In the genomic region with DNA sequence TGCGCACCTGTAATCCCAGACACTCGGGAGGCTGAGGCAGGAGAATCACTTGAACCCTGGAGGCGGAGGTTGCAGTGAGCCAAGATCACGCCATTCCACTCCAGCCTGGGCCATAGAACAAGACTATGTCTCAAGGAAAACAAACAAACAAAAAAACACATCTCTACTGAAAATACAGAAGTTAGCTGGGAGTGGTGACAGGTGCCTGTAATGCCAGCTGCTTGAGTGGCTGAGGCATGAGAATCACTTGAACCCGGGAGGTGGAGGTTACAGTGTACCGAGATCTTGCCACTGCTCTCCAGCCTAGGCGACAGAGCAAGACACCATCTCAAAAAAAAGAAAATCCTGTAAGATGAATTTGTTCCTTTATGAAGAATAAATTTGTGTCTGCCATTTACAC, we compare ENCODE assay signal across 8 cellular contexts. TPM values are rescaled to one million over a fixed set of nuclear protein-coding genes. Genes with fewer than 3 reads are reported as not detected.
DNase-seq lines count a peak whose midpoint lies in the region; ATAC-seq and TF ChIP-seq lines count a peak whose summit lies in the region.
"Not testable (repeated sequence)": the region's sequence is repeated elsewhere in the genome, so short reads cannot be mapped to it uniquely, and the experiment has no call there.

No MANE protein-coding gene starts in this region.

- CTCF ChIA-PET in WTC11 (lab: Charles Lee); activated naive CD4-positive, alpha-beta T cell treated with anti-CD3 and anti-CD28 coated beads, Interleukin-2, amount 10 ng/mL, durations not matched to agents 7 days and 5 days (lab: Charles Lee): not testable (repeated sequence)
- CTCF ChIA-PET in naive thymus-derived CD4-positive, alpha-beta T cell (lab: Charles Lee), result interaction anchor here (1.3 kb wide), 1 partner anchor 40 kb away, joined by 3 read pairs; no protein-coding TSS in a partner anchor

- DNase-seq in CD14-positive monocyte (ENCODE audit: low spot score); H9; activated naive CD4-positive, alpha-beta T cell treated with anti-CD3 and anti-CD28 coated beads, Interleukin-2, amount 10 ng/mL, durations not matched to agents 7 days and 5 days; immature natural killer cell; naive thymus-derived CD4-positive, alpha-beta T cell; psoas muscle: not testable (repeated sequence)
- DNase-seq in WTC11 (ENCODE audit: low spot score), result peak; percentile 0

- not testable (repeated sequence) for H2AFZ ChIP-seq in H9 (ENCODE audit: low read length)

- not testable (repeated sequence) for H2BK120ac ChIP-seq in H9 (ENCODE audit: low read depth, low read length, poor library complexity, severe bottlenecking)

- H3K27ac Mint-ChIP-seq in CD14-positive monocyte (peak overlapping the region in 5 of 7 donors; percentile 35 to 74 (median 63)), H9 (peak overlapping the region; percentile 27 to 63 (median 57); a peak in 1 of 7 replicates), WTC11 (peak overlapping the region; percentile 76), immature natural killer cell (peak overlapping the region in 5 of 6 donors; percentile 45 to 82 (median 59))
- H3K27ac Mint-ChIP-seq in activated naive CD4-positive, alpha-beta T cell treated with anti-CD3 and anti-CD28 coated beads, Interleukin-2, amount 10 ng/mL, durations not matched to agents 7 days and 5 days, result peak overlapping the region; percentile 33
- peak overlapping the region in 6 of 9 donors; percentile 15 to 85 (median 68) for H3K27ac Mint-ChIP-seq in naive thymus-derived CD4-positive, alpha-beta T cell
- peak overlapping the region; percentile 87 for H3K27ac Mint-ChIP-seq in stimulated activated memory B cell treated with anti-CD40 and anti-IgM and Interleukin-4, amounts not matched to agents 10 μg/mL and 1 μg/mL and 100 μg/mL, for 72 hours

- not testable (repeated sequence) for H3K4me3 Mint-ChIP-seq in CD14-positive monocyte; H9; WTC11; activated naive CD4-positive, alpha-beta T cell treated with anti-CD3 and anti-CD28 coated beads, Interleukin-2, amount 10 ng/mL, durations not matched to agents 7 days and 5 days; naive thymus-derived CD4-positive, alpha-beta T cell; stimulated activated memory B cell treated with anti-CD40 and anti-IgM and Interleukin-4, amounts not matched to agents 10 μg/mL and 1 μg/mL and 100 μg/mL, for 72 hours
- H3K4me3 Mint-ChIP-seq in immature natural killer cell, result peak overlapping the region in 3 of 5 donors; percentile 34 to 51 (median 48)

- H4K5ac ChIP-seq in H9 (ENCODE audit: insufficient read length, low read depth, low read length), result not testable (repeated sequence)

- not testable (repeated sequence) for H2BK12ac ChIP-seq in H9 (ENCODE audit: insufficient read length, low read depth, low read length)

- H3K4me1 ChIP-seq in H9 (ENCODE audit: insufficient read depth, low read length); naive thymus-derived CD4-positive, alpha-beta T cell (ENCODE audit: control insufficient read depth in 2 of 2, insufficient read depth in 2 of 2, low read length in 2 of 2): not testable (repeated sequence)
- H3K4me1 ChIP-seq in psoas muscle, result peaks cover 59% of the 10 kb centered on the region

- H3K9me3 ChIP-seq in H9 (ENCODE audit: control insufficient read depth, low read depth, low read length); naive thymus-derived CD4-positive, alpha-beta T cell (ENCODE audit: control insufficient read depth in 2 of 3, low read length in 3 of 3); psoas muscle: not testable (repeated sequence)

- not testable (repeated sequence) for H2BK20ac ChIP-seq in H9 (ENCODE audit: low read depth, low read length, poor library complexity, severe bottlenecking)

- not testable (repeated sequence) for H3K4ac ChIP-seq in H9 (ENCODE audit: low read depth, low read length)

- peaks cover 60% of the 10 kb centered on the region; the same call in 1 of the 2 replicates for H3K79me2 ChIP-seq in H9 (ENCODE audit: insufficient read depth, low read length)

- H3K36me3 Mint-ChIP-seq in CD14-positive monocyte (peaks cover 16 to 54% of the 10 kb centered on the region in 2 donors), H9 (ENCODE audit: insufficient read depth in 1 of 3, low read depth in 3 of 3) (peaks cover 19 to 61% (median 43%) of the 10 kb centered on the region in 3 experiments), WTC11 (peaks cover 33% of the 10 kb centered on the region)
- H3K36me3 Mint-ChIP-seq in activated naive CD4-positive, alpha-beta T cell treated with anti-CD3 and anti-CD28 coated beads, Interleukin-2, amount 10 ng/mL, durations not matched to agents 7 days and 5 days, result peaks cover 18% of the 10 kb centered on the region
- not testable (repeated sequence) for H3K36me3 Mint-ChIP-seq in immature natural killer cell
- H3K36me3 Mint-ChIP-seq in naive thymus-derived CD4-positive, alpha-beta T cell, result peaks cover 0 to 26% (median 9%) of the 10 kb centered on the region in 5 donors
- peaks cover 36% of the 10 kb centered on the region for H3K36me3 Mint-ChIP-seq in stimulated activated memory B cell treated with anti-CD40 and anti-IgM and Interleukin-4, amounts not matched to agents 10 μg/mL and 1 μg/mL and 100 μg/mL, for 72 hours

- peaks cover 0 to 22% (median 0%) of the 10 kb centered on the region in 3 experiments for H3K36me3 ChIP-seq in naive thymus-derived CD4-positive, alpha-beta T cell (ENCODE audit: control insufficient read depth in 2 of 3, insufficient read depth in 3 of 3, low read length in 3 of 3)
- H3K36me3 ChIP-seq in psoas muscle (ENCODE audit: insufficient read depth in 1 of 2, low read depth in 1 of 2), result peaks cover 0 to 27% of the 10 kb centered on the region in 2 donors

- not testable (repeated sequence) for H3K23ac ChIP-seq in H9 (ENCODE audit: insufficient read length, low read depth, low read length)

- H4K20me1 ChIP-seq in H9 (ENCODE audit: control insufficient read depth, insufficient read depth, insufficient read length), result not testable (repeated sequence)

- not testable (repeated sequence) for H3K18ac ChIP-seq in H9 (ENCODE audit: insufficient read length, low read depth, low read length)

- not testable (repeated sequence) for H2AK5ac ChIP-seq in H9 (ENCODE audit: insufficient read length, low read length)

- H4K91ac ChIP-seq in H9 (ENCODE audit: insufficient read length, low read depth, low read length), result not testable (repeated sequence)

- POLR2A ChIA-PET in WTC11 (lab: Charles Lee), result interaction anchor here (0.6 to 0.7 kb wide), 3 partner anchors 10 to 57 kb away, joined by 4 to 10 read pairs (median 6); no protein-coding TSS in a partner anchor
- POLR2A ChIA-PET in naive thymus-derived CD4-positive, alpha-beta T cell (lab: Charles Lee), result not testable (repeated sequence)

- intact Hi-C loops in CD14-positive monocyte (cut with micrococcal nuclease), result loop anchor here in 1 of 2 donors (10.0 kb wide), 1 partner anchor 52 kb away; no protein-coding TSS in a partner anchor
- intact Hi-C loops in naive thymus-derived CD4-positive, alpha-beta T cell (cut with micrococcal nuclease); psoas muscle (cut with DNase I): not testable (repeated sequence)

- H3K4me2 ChIP-seq in H9 (ENCODE audit: insufficient read depth, insufficient read length, low read length), result not testable (repeated sequence)

- H3K4me1 Mint-ChIP-seq in CD14-positive monocyte (peaks cover 20% of the 10 kb centered on the region), H9 (peaks cover 35 to 40% of the 10 kb centered on the region in 2 experiments), WTC11 (peaks cover 41% of the 10 kb centered on the region), immature natural killer cell (peaks cover 45 to 74% of the 10 kb centered on the region in 2 donors)
- peaks cover 29% of the 10 kb centered on the region for H3K4me1 Mint-ChIP-seq in activated naive CD4-positive, alpha-beta T cell treated with anti-CD3 and anti-CD28 coated beads, Interleukin-2, amount 10 ng/mL, durations not matched to agents 7 days and 5 days
- peaks cover 21 to 75% (median 58%) of the 10 kb centered on the region in 7 donors for H3K4me1 Mint-ChIP-seq in naive thymus-derived CD4-positive, alpha-beta T cell
- H3K4me1 Mint-ChIP-seq in stimulated activated memory B cell treated with anti-CD40 and anti-IgM and Interleukin-4, amounts not matched to agents 10 μg/mL and 1 μg/mL and 100 μg/mL, for 72 hours, result peaks cover 74% of the 10 kb centered on the region

- not testable (repeated sequence) for H3T11ph ChIP-seq in H9 (ENCODE audit: low read length)

- not testable (repeated sequence) for H4K8ac ChIP-seq in H9 (replicated peaks; ENCODE audit: insufficient read length, low read depth, low read length)

- not testable (repeated sequence) for TF ChIP-seq CTCF in CD14-positive monocyte (IDR thresholded peaks at IDR 0.05); H9 (conservative IDR thresholded peaks at IDR 0.05); WTC11 (IDR thresholded peaks at IDR 0.05); psoas muscle (IDR thresholded peaks at IDR 0.05)

- H3K9me3 Mint-ChIP-seq in CD14-positive monocyte; H9; WTC11; activated naive CD4-positive, alpha-beta T cell treated with anti-CD3 and anti-CD28 coated beads, Interleukin-2, amount 10 ng/mL, durations not matched to agents 7 days and 5 days; immature natural killer cell; naive thymus-derived CD4-positive, alpha-beta T cell; stimulated activated memory B cell treated with anti-CD40 and anti-IgM and Interleukin-4, amounts not matched to agents 10 μg/mL and 1 μg/mL and 100 μg/mL, for 72 hours: not testable (repeated sequence)

- not testable (repeated sequence) for H3K79me1 ChIP-seq in H9 (ENCODE audit: insufficient read depth, low read depth, low read length, poor library complexity, severe bottlenecking)

- not testable (repeated sequence) for H3K9ac ChIP-seq in H9 (ENCODE audit: extremely low read depth, insufficient read length, low read length)

- not testable (repeated sequence) for H2BK15ac ChIP-seq in H9 (ENCODE audit: low read depth, low read length)

- not testable (repeated sequence) for H3K27ac ChIP-seq in H9 (ENCODE audit: insufficient read length, low read depth, low read length); naive thymus-derived CD4-positive, alpha-beta T cell (ENCODE audit: low read depth, low read length)
- H3K27ac ChIP-seq in psoas muscle, result peak overlapping the region; percentile 100

- H3K27me3 ChIP-seq in H9 (ENCODE audit: insufficient read depth, low read length); naive thymus-derived CD4-positive, alpha-beta T cell (ENCODE audit: control insufficient read depth in 2 of 2, insufficient read depth in 2 of 2, low read length in 2 of 2); psoas muscle (ENCODE audit: insufficient read depth in 3 of 3, low read length in 2 of 3): not testable (repeated sequence)

- H3K4me3 ChIP-seq in naive thymus-derived CD4-positive, alpha-beta T cell (ENCODE audit: low read length); psoas muscle: not testable (repeated sequence)

- H2BK5ac ChIP-seq in H9 (ENCODE audit: insufficient read length, low read length), result not testable (repeated sequence)

- H3K23me2 ChIP-seq in H9 (ENCODE audit: insufficient read length, low read depth, low read length, poor library complexity, severe bottlenecking), result not testable (repeated sequence)

- H3K14ac ChIP-seq in H9 (ENCODE audit: insufficient read depth, low read length), result not testable (repeated sequence)

- not testable (repeated sequence) for H3K27me3 Mint-ChIP-seq in CD14-positive monocyte (ENCODE audit: low read depth in 3 of 3); H9 (ENCODE audit: low read depth); WTC11 (ENCODE audit: low read depth); activated naive CD4-positive, alpha-beta T cell treated with anti-CD3 and anti-CD28 coated beads, Interleukin-2, amount 10 ng/mL, durations not matched to agents 7 days and 5 days; immature natural killer cell (ENCODE audit: low read depth in 3 of 3); naive thymus-derived CD4-positive, alpha-beta T cell; stimulated activated memory B cell treated with anti-CD40 and anti-IgM and Interleukin-4, amounts not matched to agents 10 μg/mL and 1 μg/mL and 100 μg/mL, for 72 hours

- no CpG with 5 or more reads among the region's 7 CpGs for WGBS in H9 (ENCODE audit: extremely low coverage, insufficient read length, low lambda C conversion rate)
- 79 to 90% (median 80%) methylated on average over 7 of the region's 7 CpGs for WGBS in psoas muscle, 3 donors

- ATAC-seq in WTC11; naive thymus-derived CD4-positive, alpha-beta T cell; psoas muscle; stimulated activated memory B cell treated with anti-CD40 and anti-IgM and Interleukin-4, amounts not matched to agents 10 μg/mL and 1 μg/mL and 100 μg/mL, for 72 hours: not testable (repeated sequence)

- not testable (repeated sequence) for H3K56ac ChIP-seq in H9 (ENCODE audit: insufficient read length, low read depth, low read length)

RNA-seq across cellular contexts. Expression of gene GTF2I, which starts 9.5 kb away (rescaled TPM):
- polyA plus RNA-seq in CD14-positive monocyte (10 to 100 TPM; 20.9 to 28.2 TPM), immature natural killer cell (10 to 100 TPM; 37.2 to 82.0 (median 45.6) TPM), psoas muscle (10 to 100 TPM; 29.2 to 84.9 (median 34.0) TPM)
- total RNA-seq in H9 (2021) (345 and 357 TPM in 2 replicates), WTC11 (2021) (290 to 308 TPM (median 293 TPM) in 3 replicates), psoas muscle (100 to 1,000 TPM in 3 of 4 donors, 10 to 100 TPM in 1; 96.4 to 191 (median 136) TPM)
- total RNA-seq in naive thymus-derived CD4-positive, alpha-beta T cell, result 100 to 1,000 TPM; 135 to 177 (median 167) TPM
- 10 to 100 TPM; 51.1 to 65.4 TPM for polyA plus RNA-seq in naive thymus-derived CD4-positive, alpha-beta T cell

Comparison
In these comparisons a context has a peak if more than half of its experiments do, and no peak if none do; other contexts are left out.
1. H3K27ac Mint-ChIP-seq: peak in every context shown above with its lines; median percentile 87 in stimulated activated memory B cell treated with anti-CD40 and anti-IgM and Interleukin-4, amounts not matched to agents 10 μg/mL and 1 μg/mL and 100 μg/mL, for 72 hours; 76 in WTC11; 68 in naive thymus-derived CD4-positive, alpha-beta T cell; 63 in CD14-positive monocyte; 59 in immature natural killer cell; 57 in H9; 33 in activated naive CD4-positive, alpha-beta T cell treated with anti-CD3 and anti-CD28 coated beads, Interleukin-2, amount 10 ng/mL, durations not matched to agents 7 days and 5 days.